ENCODE assay signal across 30 cellular contexts in the genomic region with DNA sequence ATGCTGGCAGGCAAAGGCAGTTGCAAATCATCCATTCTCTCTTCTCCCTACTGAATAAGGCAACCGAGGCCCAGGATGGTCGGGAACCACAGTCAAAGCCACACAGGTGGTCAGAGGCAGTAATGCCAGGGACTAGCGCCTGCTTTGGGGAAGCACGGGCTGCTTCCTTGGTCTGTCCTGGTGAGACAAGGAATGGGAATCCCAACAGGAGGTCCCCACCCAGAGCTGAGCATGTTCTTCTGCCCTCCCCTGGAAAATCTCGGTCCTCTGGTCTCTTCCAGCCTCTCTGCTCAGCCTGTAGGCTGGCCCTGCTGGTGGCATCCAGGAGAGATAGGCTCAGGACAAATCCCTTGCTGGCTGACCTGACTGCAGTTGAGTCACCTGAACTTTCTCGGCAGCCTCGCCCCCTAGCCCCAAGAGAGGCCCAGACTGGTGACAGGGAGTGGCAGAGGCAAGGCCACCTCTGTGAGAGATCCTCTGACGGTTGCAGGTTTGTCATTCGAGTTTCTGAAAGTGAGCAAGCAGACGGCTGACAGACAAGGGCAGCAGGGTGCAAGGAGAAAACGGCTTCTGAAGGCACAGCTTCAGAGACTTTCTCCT. TPM values are rescaled to one million over a fixed set of nuclear protein-coding genes. Genes with fewer than 3 reads are reported as not detected.
A peak's percentile ranks its signal among the peaks of the same experiment; 100 is the strongest.
DNase-seq lines count a peak whose midpoint lies in the region; ATAC-seq and TF ChIP-seq lines count a peak whose summit lies in the region.
"Had no signal": no experiment of that assay in that cellular context is flagged by ENCODE, and none has a peak within 500 bp of the region (broad histone marks: within the 10 kb centered on the region; RNA-seq: fewer than 3 reads in every experiment).

No MANE protein-coding gene starts in this region.

- 0 out of 2 replicates have a peak overlapping the region, but pooled peaks have one; percentile 0 for H3K4me3 Mint-ChIP-seq in WTC11
- H3K4me3 Mint-ChIP-seq in activated naive CD8-positive, alpha-beta T cell treated with anti-CD3 and anti-CD28 coated beads, Interleukin-2, amount 50 U/mL, for 24 hours, result no peak overlapping the region
- H3K4me3 Mint-ChIP-seq: central memory CD8-positive, alpha-beta T cell; dendritic cell treated with granulocyte-macrophage colony-stimulating factor and Interleukin-4, amounts not matched to agents 40 ng/mL and 50 ng/mL, for 4 days had no signal

- H3K27ac ChIP-seq in HEK293 (ENCODE audit: extremely low read depth, low read depth, low read length) (no peak overlapping the region), iPS-20b (ENCODE audit: low read length) (no peak overlapping the region), smooth muscle cell (ENCODE audit: low read depth) (peak overlapping the region; percentile 54)
- H3K27ac ChIP-seq: BLaER1 treated with 17β-estradiol and CSF1 and Interleukin-3, amounts not matched to agents 10 nM and 100 nM; esophagus squamous epithelium; foreskin keratinocyte; heart right ventricle; parathyroid adenoma; suprapubic skin had no signal

- POLR2A ChIA-PET in HEK293 (lab: Yijun Ruan, JAX), result no interaction called here
- POLR2A ChIA-PET in WTC11 (lab: Charles Lee), result no interaction called here

- peaks cover 62% of the 10 kb centered on the region for H3K4me1 Mint-ChIP-seq in WTC11
- H3K4me1 Mint-ChIP-seq in activated naive CD8-positive, alpha-beta T cell treated with anti-CD3 and anti-CD28 coated beads, Interleukin-2, amount 50 U/mL, for 24 hours, result peaks cover 26% of the 10 kb centered on the region

- H3K4me1 ChIP-seq in HEK293 (ENCODE audit: control insufficient read depth, insufficient read depth, low read length) (peaks cover 6% of the 10 kb centered on the region; the same call in 1 of the 2 replicates), iPS-20b (ENCODE audit: insufficient read depth, low read length) (peaks cover 40% of the 10 kb centered on the region), smooth muscle cell (ENCODE audit: low read depth) (peaks cover 32% of the 10 kb centered on the region)
- H3K4me1 ChIP-seq: foreskin keratinocyte, parathyroid adenoma had no signal

- CTCF ChIA-PET in HEK293 (lab: Yijun Ruan, JAX) (interaction anchor here (1.4 kb wide), 1 partner anchor 122 kb away, joined by 3 read pairs; no protein-coding TSS in a partner anchor), WTC11 (lab: Charles Lee) (interaction anchor here (0.6 to 1.7 kb wide), 12 partner anchors 12 to 286 kb away, joined by 3 to 7 read pairs (median 4); partner anchors contain the start of gene OLIG2)

- H3K9me3 ChIP-seq in HEK293 (ENCODE audit: control insufficient read depth, insufficient read depth, low read depth, low read length) (no peaks in the 10 kb centered on the region), iPS-20b (ENCODE audit: insufficient read depth, low read depth, low read length) (no peaks in the 10 kb centered on the region; the same call in 1 of the 2 replicates), smooth muscle cell (replicated peaks; ENCODE audit: low read depth) (no peaks in the 10 kb centered on the region)
- H3K9me3 ChIP-seq: esophagus squamous epithelium, HAP-1, heart right ventricle, suprapubic skin had no signal

- 43% methylated on average over 11 of the region's 11 CpGs for WGBS in smooth muscle cell (ENCODE audit: low lambda C conversion rate)

- H3K27me3 Mint-ChIP-seq in WTC11 (ENCODE audit: low read depth), result peaks cover 68% of the 10 kb centered on the region
- peaks cover 67% of the 10 kb centered on the region for H3K27me3 Mint-ChIP-seq in activated naive CD8-positive, alpha-beta T cell treated with anti-CD3 and anti-CD28 coated beads, Interleukin-2, amount 50 U/mL, for 24 hours

- H2AFZ ChIP-seq in smooth muscle cell (ENCODE audit: low read depth), result no peak overlapping the region
- H2AFZ ChIP-seq: parathyroid adenoma had no signal

- peak overlapping the region; percentile 77 for H3K4me2 ChIP-seq in smooth muscle cell

- TF ChIP-seq CTCF in HEK293 (tag by site-specific recombination; IDR thresholded peaks at IDR 0.05) (no peak), WTC11 (IDR thresholded peaks at IDR 0.05) (no peak), smooth muscle cell (IDR thresholded peaks at IDR 0.05; ENCODE audit: borderline replicate concordance, insufficient read depth, poor library complexity, severe bottlenecking) (no peak)

- no peaks in the 10 kb centered on the region for H4K20me1 ChIP-seq in smooth muscle cell (ENCODE audit: low read depth)

- DNase-seq in WTC11 (ENCODE audit: low spot score) (no peak), smooth muscle cell (lab: John Stamatoyannopoulos, UW; ENCODE audit: unreplicated experiment) (no peak), activated gamma-delta T cell treated with Interleukin-2 at 50 U/mL for 16 hours (no peak)
- DNase-seq in activated naive CD8-positive, alpha-beta T cell treated with anti-CD3 and anti-CD28 coated beads, Interleukin-2, amount 50 U/mL, for 24 hours, result no peak
- DNase-seq: activated naive CD4-positive, alpha-beta T cell treated with Interleukin-2 at 50 U/mL for 16 hours; activated T-cell treated with anti-CD3 and anti-CD28 coated beads, Interleukin-2, amount 50 U/mL, for 48 hours; esophagus squamous epithelium; foreskin keratinocyte; heart right ventricle; IMR-90; NCI-H146; NCI-H345; NCI-H69; retina; SIG-M5; stimulated activated naive CD4-positive, alpha-beta T cell had no signal

- peaks cover 81% of the 10 kb centered on the region for H3K27me3 ChIP-seq in iPS-20b (ENCODE audit: insufficient read depth, low read length)
- H3K27me3 ChIP-seq in smooth muscle cell (ENCODE audit: low read depth), result peaks cover 61% of the 10 kb centered on the region

- H3K27ac Mint-ChIP-seq in WTC11, result no peak overlapping the region
- H3K27ac Mint-ChIP-seq in activated naive CD8-positive, alpha-beta T cell treated with anti-CD3 and anti-CD28 coated beads, Interleukin-2, amount 50 U/mL, for 24 hours, result no peak overlapping the region
- H3K27ac Mint-ChIP-seq: dendritic cell treated with granulocyte-macrophage colony-stimulating factor and Interleukin-4, amounts not matched to agents 40 ng/mL and 50 ng/mL, for 4 days had no signal

- H3K36me3 Mint-ChIP-seq in WTC11, result no peaks in the 10 kb centered on the region
- H3K36me3 Mint-ChIP-seq in activated naive CD8-positive, alpha-beta T cell treated with anti-CD3 and anti-CD28 coated beads, Interleukin-2, amount 50 U/mL, for 24 hours (ENCODE audit: low read depth), result no peaks in the 10 kb centered on the region

- H3K4me3 ChIP-seq in HEK293 (ENCODE audit: low read depth, low read length), result no peak overlapping the region
- peak overlapping the region; percentile 9; the same call in 1 of the 2 replicates for H3K4me3 ChIP-seq in iPS-20b (ENCODE audit: low read length)
- H3K4me3 ChIP-seq in smooth muscle cell, result no peak overlapping the region
- H3K4me3 ChIP-seq: BLaER1 treated with 17β-estradiol and CSF1 and Interleukin-3, amounts not matched to agents 10 nM and 100 nM; esophagus squamous epithelium; HAP-1; heart right ventricle; suprapubic skin had no signal

- H3K9me3 Mint-ChIP-seq in WTC11, result no peaks in the 10 kb centered on the region
- no peaks in the 10 kb centered on the region for H3K9me3 Mint-ChIP-seq in activated naive CD8-positive, alpha-beta T cell treated with anti-CD3 and anti-CD28 coated beads, Interleukin-2, amount 50 U/mL, for 24 hours
- H3K9me3 Mint-ChIP-seq: central memory CD8-positive, alpha-beta T cell; dendritic cell treated with granulocyte-macrophage colony-stimulating factor and Interleukin-4, amounts not matched to agents 40 ng/mL and 50 ng/mL, for 4 days had no signal

- H3F3A ChIP-seq in smooth muscle cell (ENCODE audit: low read depth), result peaks cover 9% of the 10 kb centered on the region

- no peaks in the 10 kb centered on the region for H3K79me2 ChIP-seq in smooth muscle cell (ENCODE audit: low read depth)
- H3K79me2 ChIP-seq: parathyroid adenoma had no signal

- H3K9ac ChIP-seq in iPS-20b (ENCODE audit: low read depth, low read length), result no peak overlapping the region
- H3K9ac ChIP-seq in smooth muscle cell (ENCODE audit: low read depth), result no peak overlapping the region
- H3K9ac ChIP-seq: BLaER1 treated with 17β-estradiol and CSF1 and Interleukin-3, amounts not matched to agents 10 nM and 100 nM; parathyroid adenoma had no signal

- no peaks in the 10 kb centered on the region for H3K36me3 ChIP-seq in HEK293 (ENCODE audit: control insufficient read depth in 2 of 2, insufficient read depth in 1 of 2, low read length in 2 of 2)
- no peaks in the 10 kb centered on the region for H3K36me3 ChIP-seq in iPS-20b (ENCODE audit: insufficient read depth, low read depth, low read length)
- H3K36me3 ChIP-seq in smooth muscle cell (ENCODE audit: low read depth), result no peaks in the 10 kb centered on the region
- H3K36me3 ChIP-seq: BLaER1 treated with 17β-estradiol and CSF1 and Interleukin-3, amounts not matched to agents 10 nM and 100 nM; esophagus squamous epithelium; HAP-1; heart right ventricle; suprapubic skin had no signal

- ATAC-seq in WTC11, result no peak
- ATAC-seq in GM21825 (IDR thresholded peaks at IDR 0.05; ENCODE audit: unreplicated experiment), result no peak
- no peak for ATAC-seq in activated naive CD8-positive, alpha-beta T cell treated with anti-CD3 and anti-CD28 coated beads, Interleukin-2, amount 50 U/mL, for 24 hours
- no peak for ATAC-seq in GM18519 (IDR thresholded peaks at IDR 0.05; ENCODE audit: low FRiP score, unreplicated experiment)
- ATAC-seq: foreskin keratinocyte, heart right ventricle, Panc1 had no signal

TF ChIP-seq in HEK293, 187 proteins besides CTCF, POLR2A, EP300 and RAD21 (continues in another document):
- TF ChIP-seq ZBTB7A (tag by site-specific recombination; IDR thresholded peaks at IDR 0.05; ENCODE audit: low read depth) (no peak), GLIS1 (tag by site-specific recombination; IDR thresholded peaks at IDR 0.05) (peak; percentile 26; the same call in 1 of the 2 replicates), ZNF610 (tag by site-specific recombination; IDR thresholded peaks at IDR 0.05; ENCODE audit: borderline replicate concordance) (no peak), ZNF140 (tag by site-specific recombination; IDR thresholded peaks at IDR 0.05) (no peak), ZBTB17 (tag by site-specific recombination; IDR thresholded peaks at IDR 0.05) (peak; percentile 50; the same call in 1 of the 2 replicates), ZNF585B (tag by site-specific recombination; IDR thresholded peaks at IDR 0.05) (no peak)

TF ChIP-seq in WTC11, 78 proteins besides CTCF, POLR2A, EP300 and RAD21 (continues in another document):
- TF ChIP-seq NFATC4 (CRISPR knock-in tag; IDR thresholded peaks at IDR 0.05), result no peak
- TF ChIP-seq EMX1 (CRISPR knock-in tag; IDR thresholded peaks at IDR 0.05), result no peak
- peak; percentile 52; the same call in 1 of the 2 replicates for TF ChIP-seq ZNF423 (CRISPR knock-in tag; IDR thresholded peaks at IDR 0.05)

RNA-seq across cellular contexts. Expression of gene OLIG1, which starts 5.8 kb away (rescaled TPM):
- total RNA-seq in WTC11 (2021) (2.1 to 2.4 TPM (median 2.2 TPM) in 3 replicates), smooth muscle cell (not detected in 2 replicates)
- polyA plus RNA-seq in smooth muscle cell, result not detected in 2 replicates
- total RNA-seq: esophagus squamous epithelium, foreskin keratinocyte, IMR-90, skeletal muscle tissue, urinary bladder had no signal
- polyA plus RNA-seq: foreskin keratinocyte, heart right ventricle, IMR-90, urinary bladder had no signal

RNA-seq across cellular contexts. Expression of gene OLIG2, which starts 50.0 kb away (rescaled TPM):
- 0.60 to 0.79 TPM (median 0.71 TPM) in 3 replicates for total RNA-seq in WTC11 (2021)
- not detected in 2 replicates for total RNA-seq in smooth muscle cell
- polyA plus RNA-seq in smooth muscle cell, result not detected in 2 replicates
- total RNA-seq: esophagus squamous epithelium, foreskin keratinocyte, heart right ventricle, IMR-90, skeletal muscle tissue, suprapubic skin, urinary bladder had no signal
- polyA plus RNA-seq: adipose tissue, foreskin keratinocyte, heart right ventricle, IMR-90, urinary bladder had no signal

Comparison
In these comparisons a context has a peak if more than half of its experiments do, and no peak if none do; other contexts are left out.
1. Of the 8 proteins assayed by ChIP-seq in both HEK293 and WTC11: peak only in HEK293: none; only in WTC11: ZNF423; in both: none; in neither: 7.